In genomic region chr11:98365941-98366340, GRCh38 we compare ENCODE assay signal across 29 cellular contexts.
"Had no signal": no experiment of that assay in that cellular context is flagged by ENCODE, and none has a peak within 500 bp of the region (broad histone marks: within the 10 kb centered on the region; RNA-seq: fewer than 3 reads in every experiment).

No MANE protein-coding gene starts in this region.

- H3K27me3 ChIP-seq: ascending aorta, cardiac muscle cell had no signal

- DNase-seq: activated B cell treated with CpG ODN at 0.5 μM for 24 hours; activated CD4-positive, alpha-beta memory T cell treated with anti-CD3 and anti-CD28 coated beads, Interleukin-2, amount 10 ng/mL, durations not matched to agents 7 days and 5 days; activated CD4-positive, alpha-beta T cell treated with anti-CD3 and anti-CD28 coated beads for 4 hours; activated CD4-positive, alpha-beta T cell treated with anti-CD3 and anti-CD28 coated beads, Interleukin-2, amount 10 ng/mL, durations not matched to agents 7 days and 5 days; activated CD4-positive, alpha-beta T cell treated with anti-CD3 and anti-CD28 coated beads, Interleukin-2, amount 50 U/mL, for 48 hours; activated CD4-positive, CD25-positive, alpha-beta regulatory T cell treated with anti-CD3 and anti-CD28 coated beads, Interleukin-2, amount 50 U/mL, for 72 hours; activated CD8-positive, alpha-beta memory T cell treated with anti-CD3 and anti-CD28 coated beads for 24 hours; activated CD8-positive, alpha-beta memory T cell treated with anti-CD3 and anti-CD28 coated beads, Interleukin-2, amount 10 ng/mL, durations not matched to agents 7 days and 5 days; activated CD8-positive, alpha-beta memory T cell treated with anti-CD3 and anti-CD28 coated beads, Interleukin-2, amount 50 U/mL, for 48 hours; activated CD8-positive, alpha-beta T cell treated with anti-CD3 and anti-CD28 coated beads, Interleukin-2, amount 10 ng/mL, durations not matched to agents 7 days and 5 days; activated effector memory CD4-positive, alpha-beta T cell treated with Interleukin-2 at 50 U/mL for 16 hours; activated gamma-delta T cell; activated naive CD4-positive, alpha-beta T cell treated with anti-CD3 and anti-CD28 coated beads, Interleukin-2, amount 10 ng/mL, durations not matched to agents 7 days and 5 days; activated naive CD4-positive, alpha-beta T cell treated with Interleukin-2 at 50 U/mL for 16 hours; activated naive CD8-positive, alpha-beta T cell treated with anti-CD3 and anti-CD28 coated beads, Interleukin-2, amount 10 ng/mL, durations not matched to agents 7 days and 5 days; activated naive CD8-positive, alpha-beta T cell treated with anti-CD3 and anti-CD28 coated beads, Interleukin-2, amount 50 U/mL, for 24 hours; activated T-cell treated with anti-CD3 and anti-CD28 coated beads, Interleukin-2, amount 50 U/mL, for 24 hours; activated T-cell treated with anti-CD3 and anti-CD28 coated beads, Interleukin-2, amount 50 U/mL, for 48 hours; amygdala; anterior cingulate cortex; caudate nucleus; cerebellar nuclear complex; T-helper 2 cell; T-helper 9 cell had no signal

- H3K4me1 ChIP-seq: ascending aorta had no signal

- FAIRE-seq: bronchial epithelial cell, TTC549 had no signal

- ATAC-seq: activated CD8-positive, alpha-beta memory T cell treated with anti-CD3 and anti-CD28 coated beads, Interleukin-2, amount 10 ng/mL, durations not matched to agents 7 days and 5 days; activated CD8-positive, alpha-beta T cell treated with anti-CD3 and anti-CD28 coated beads, Interleukin-2, amount 10 ng/mL, durations not matched to agents 7 days and 5 days; activated naive CD8-positive, alpha-beta T cell treated with anti-CD3 and anti-CD28 coated beads, Interleukin-2, amount 50 U/mL, for 24 hours had no signal

- H3K4me3 ChIP-seq: ascending aorta, cardiac muscle cell had no signal

- H3K9me3 ChIP-seq: ascending aorta had no signal

- H3K36me3 ChIP-seq: ascending aorta, cardiac muscle cell had no signal

- H3K27ac ChIP-seq: ascending aorta, cardiac muscle cell, VCaP had no signal
